19 cellular contexts compared by ENCODE assay signal in the genomic region with DNA sequence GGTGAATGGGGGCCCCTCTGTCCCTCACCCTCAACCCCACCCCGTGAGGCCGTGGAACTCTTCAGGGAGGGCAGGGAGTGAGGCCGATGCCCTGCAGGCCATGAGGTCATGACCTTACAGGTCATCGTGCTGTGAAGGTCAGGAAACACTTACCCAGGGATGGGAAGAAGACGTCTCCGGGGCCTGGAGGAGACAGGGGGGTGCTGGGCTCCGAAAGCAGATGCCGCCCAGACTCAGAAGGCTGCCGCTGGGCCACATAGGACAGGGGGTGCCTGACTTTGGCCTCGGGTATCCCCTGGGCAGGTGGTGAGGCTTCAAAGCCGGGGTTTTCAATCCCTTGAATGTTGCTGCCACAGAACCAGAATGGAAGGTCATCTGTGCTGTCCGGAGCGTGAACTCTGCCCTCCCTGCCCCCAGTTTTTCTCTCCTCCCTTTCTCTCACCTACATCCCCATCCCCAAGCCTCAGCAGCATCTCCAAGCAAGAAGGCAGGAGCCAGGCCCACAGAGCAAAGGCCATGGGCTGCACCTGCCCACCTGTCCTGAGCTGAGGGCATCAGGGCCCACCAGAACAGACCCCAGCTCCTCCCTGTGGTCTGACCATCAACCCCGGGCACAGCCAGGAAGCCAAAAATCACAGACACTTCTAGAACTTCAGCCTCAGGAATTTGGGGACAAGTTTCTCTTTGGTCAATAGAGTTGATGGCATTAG. TPM values are rescaled to one million over a fixed set of nuclear protein-coding genes. Genes with fewer than 3 reads are reported as not detected.
DNase-seq lines count a peak whose midpoint lies in the region; ATAC-seq and TF ChIP-seq lines count a peak whose summit lies in the region.
"Had no signal": no experiment of that assay in that cellular context is flagged by ENCODE, and none has a peak within 500 bp of the region (broad histone marks: within the 10 kb centered on the region; RNA-seq: fewer than 3 reads in every experiment).

No MANE protein-coding gene starts in this region.

- no peaks in the 10 kb centered on the region for H3K27me3 Mint-ChIP-seq in stimulated activated naive CD8-positive, alpha-beta T cell treated with anti-CD3 and anti-CD28 coated beads, Interleukin-15, Interleukin-2, amounts not matched to agents 100 ng/mL and 50 ng/mL, for 24 hours
- no peaks in the 10 kb centered on the region for H3K27me3 Mint-ChIP-seq in stimulated activated naive CD8-positive, alpha-beta T cell treated with anti-CD3 and anti-CD28 coated beads, Interleukin-15, amount 100 ng/mL, for 72 hours
- H3K27me3 Mint-ChIP-seq in activated naive CD8-positive, alpha-beta T cell treated with anti-CD3 and anti-CD28 coated beads, Interleukin-2, amount 10 ng/mL, durations not matched to agents 7 days and 5 days: no peaks in the 10 kb centered on the region
- H3K27me3 Mint-ChIP-seq in naive B cell: no peaks in the 10 kb centered on the region

- no peaks in the 10 kb centered on the region for H3K9me3 Mint-ChIP-seq in stimulated activated naive CD8-positive, alpha-beta T cell treated with anti-CD3 and anti-CD28 coated beads, Interleukin-15, Interleukin-2, amounts not matched to agents 100 ng/mL and 50 ng/mL, for 24 hours
- H3K9me3 Mint-ChIP-seq in stimulated activated naive CD8-positive, alpha-beta T cell treated with anti-CD3 and anti-CD28 coated beads, Interleukin-15, amount 100 ng/mL, for 72 hours: no peaks in the 10 kb centered on the region
- no peaks in the 10 kb centered on the region for H3K9me3 Mint-ChIP-seq in activated naive CD8-positive, alpha-beta T cell treated with anti-CD3 and anti-CD28 coated beads, Interleukin-2, amount 10 ng/mL, durations not matched to agents 7 days and 5 days
- peaks cover 0 to 2% (median 0%) of the 10 kb centered on the region in 7 donors for H3K9me3 Mint-ChIP-seq in naive B cell

- H3K36me3 Mint-ChIP-seq in stimulated activated naive CD8-positive, alpha-beta T cell treated with anti-CD3 and anti-CD28 coated beads, Interleukin-15, Interleukin-2, amounts not matched to agents 100 ng/mL and 50 ng/mL, for 24 hours (ENCODE audit: low read depth): peaks cover 63% of the 10 kb centered on the region
- H3K36me3 Mint-ChIP-seq in activated naive CD8-positive, alpha-beta T cell treated with anti-CD3 and anti-CD28 coated beads, Interleukin-2, amount 10 ng/mL, durations not matched to agents 7 days and 5 days: peaks cover 35% of the 10 kb centered on the region
- peaks cover 0 to 7% of the 10 kb centered on the region in 2 donors for H3K36me3 Mint-ChIP-seq in naive B cell

- H3K4me1 Mint-ChIP-seq in stimulated activated naive CD8-positive, alpha-beta T cell treated with anti-CD3 and anti-CD28 coated beads, Interleukin-15, Interleukin-2, amounts not matched to agents 100 ng/mL and 50 ng/mL, for 24 hours (ENCODE audit: low read depth): peaks cover 96% of the 10 kb centered on the region
- peaks cover 100% of the 10 kb centered on the region for H3K4me1 Mint-ChIP-seq in stimulated activated naive CD8-positive, alpha-beta T cell treated with anti-CD3 and anti-CD28 coated beads, Interleukin-15, amount 100 ng/mL, for 72 hours
- H3K4me1 Mint-ChIP-seq in activated naive CD8-positive, alpha-beta T cell treated with anti-CD3 and anti-CD28 coated beads, Interleukin-2, amount 10 ng/mL, durations not matched to agents 7 days and 5 days: peaks cover 91% of the 10 kb centered on the region
- H3K4me1 Mint-ChIP-seq in naive B cell: peaks cover 76 to 96% (median 93%) of the 10 kb centered on the region in 3 donors

- H3K27ac Mint-ChIP-seq in stimulated activated naive CD8-positive, alpha-beta T cell treated with anti-CD3 and anti-CD28 coated beads, Interleukin-15, Interleukin-2, amounts not matched to agents 100 ng/mL and 50 ng/mL, for 24 hours: peak overlapping the region; percentile 86
- no peak overlapping the region for H3K27ac Mint-ChIP-seq in stimulated activated naive CD8-positive, alpha-beta T cell treated with anti-CD3 and anti-CD28 coated beads, Interleukin-15, amount 100 ng/mL, for 72 hours
- H3K27ac Mint-ChIP-seq in activated naive CD8-positive, alpha-beta T cell treated with anti-CD3 and anti-CD28 coated beads, Interleukin-2, amount 10 ng/mL, durations not matched to agents 7 days and 5 days: peak overlapping the region; percentile 91
- H3K27ac Mint-ChIP-seq in naive B cell: peak overlapping the region; percentile 80 to 94 (median 90)

- POLR2A ChIA-PET in activated naive CD8-positive, alpha-beta T cell treated with anti-CD3 and anti-CD28 coated beads, Interleukin-2, amount 10 ng/mL, durations not matched to agents 7 days and 5 days (lab: Charles Lee): interaction anchor here (0.9 to 14.9 kb wide), 8 partner anchors 9 to 61 kb away, joined by 3 to 341 read pairs (median 4); a partner anchor contains a TSS

- no peak overlapping the region for H3K4me3 Mint-ChIP-seq in stimulated activated naive CD8-positive, alpha-beta T cell treated with anti-CD3 and anti-CD28 coated beads, Interleukin-15, Interleukin-2, amounts not matched to agents 100 ng/mL and 50 ng/mL, for 24 hours
- no peak overlapping the region for H3K4me3 Mint-ChIP-seq in stimulated activated naive CD8-positive, alpha-beta T cell treated with anti-CD3 and anti-CD28 coated beads, Interleukin-15, amount 100 ng/mL, for 72 hours
- H3K4me3 Mint-ChIP-seq in activated naive CD8-positive, alpha-beta T cell treated with anti-CD3 and anti-CD28 coated beads, Interleukin-2, amount 10 ng/mL, durations not matched to agents 7 days and 5 days: peak overlapping the region; percentile 62
- peak overlapping the region in 6 of 8 donors; percentile 35 to 88 (median 75) for H3K4me3 Mint-ChIP-seq in naive B cell

- no peak for TF ChIP-seq CTCF in GM10266 (IDR thresholded peaks at IDR 0.05; ENCODE audit: control insufficient read depth, insufficient read depth, low read depth, missing control alignments)

- ATAC-seq in stimulated activated naive CD8-positive, alpha-beta T cell treated with anti-CD3 and anti-CD28 coated beads, Interleukin-15, amount 100 ng/mL, for 72 hours: no peak
- no peak for ATAC-seq in activated naive CD8-positive, alpha-beta T cell treated with anti-CD3 and anti-CD28 coated beads, Interleukin-2, amount 10 ng/mL, durations not matched to agents 7 days and 5 days (ENCODE audit: low read depth)
- ATAC-seq in naive B cell (ENCODE audit: low read depth in 2 of 2) (no peak), HG02840 (IDR thresholded peaks at IDR 0.05; ENCODE audit: low FRiP score, unreplicated experiment) (no peak), HG02763 (IDR thresholded peaks at IDR 0.05; ENCODE audit: unreplicated experiment) (no peak)
- ATAC-seq: GM12878 had no signal

- no peak for DNase-seq in stimulated activated naive CD8-positive, alpha-beta T cell treated with anti-CD3 and anti-CD28 coated beads, Interleukin-15, amount 100 ng/mL, for 72 hours
- no peak for DNase-seq in activated naive CD8-positive, alpha-beta T cell treated with anti-CD3 and anti-CD28 coated beads, Interleukin-2, amount 10 ng/mL, durations not matched to agents 7 days and 5 days
- DNase-seq in naive B cell: no peak
- DNase-seq in posterior vena cava (ENCODE audit: low spot score): no peak
- no peak for DNase-seq in GM10266 (ENCODE audit: extremely low spot score)
- DNase-seq: BE2C; cortex of kidney; mammary epithelial cell; NCI-H1105; NK-92 treated with Interleukin-12 subunit alpha and Interleukin-12 subunit beta, amount 100 ng/mL, for 24 hours; SHP77; stimulated activated CD4-positive, alpha-beta T cell treated with anti-CD3 and anti-CD28 coated beads, Interleukin-12 subunit alpha, Interleukin-12 subunit beta, amount 100 ng/mL, for 4 hours; trophoblast cell had no signal

- intact Hi-C loops in posterior vena cava (cut with DNase I): no loop called here

RNA-seq across cellular contexts. Expression of a gene that starts 21.6 kb away (rescaled TPM):
- 100 to 1,000 TPM; 124 to 125 TPM for total RNA-seq in activated naive CD8-positive, alpha-beta T cell treated with anti-CD3 and anti-CD28 coated beads, Interleukin-2, amount 10 ng/mL, durations not matched to agents 7 days and 5 days
- 10 to 100 TPM; 59.8 to 84.3 (median 64.0) TPM for polyA plus RNA-seq in naive B cell (ENCODE audit: low read depth in 6 of 6)
- total RNA-seq in posterior vena cava: 100 to 1,000 TPM; 126 to 135 TPM

RNA-seq across cellular contexts. Expression of a gene that starts 32.1 kb away (rescaled TPM):
- total RNA-seq in activated naive CD8-positive, alpha-beta T cell treated with anti-CD3 and anti-CD28 coated beads, Interleukin-2, amount 10 ng/mL, durations not matched to agents 7 days and 5 days: under 1 TPM; 0.17 to 0.30 TPM
- polyA plus RNA-seq in naive B cell (ENCODE audit: low read depth in 6 of 6): not detected
- total RNA-seq in posterior vena cava: under 1 TPM; 0.23 to 0.24 TPM
- total RNA-seq: Daoy had no signal
- polyA plus RNA-seq: aorta, mammary epithelial cell had no signal

Comparison
In these comparisons a context has a peak if more than half of its experiments do, and no peak if none do; other contexts are left out.
1. H3K27ac Mint-ChIP-seq: peak in stimulated activated naive CD8-positive, alpha-beta T cell treated with anti-CD3 and anti-CD28 coated beads, Interleukin-15, Interleukin-2, amounts not matched to agents 100 ng/mL and 50 ng/mL, for 24 hours (single experiment), activated naive CD8-positive, alpha-beta T cell treated with anti-CD3 and anti-CD28 coated beads, Interleukin-2, amount 10 ng/mL, durations not matched to agents 7 days and 5 days (single experiment) and naive B cell (6 of 6); none in stimulated activated naive CD8-positive, alpha-beta T cell treated with anti-CD3 and anti-CD28 coated beads, Interleukin-15, amount 100 ng/mL, for 72 hours (0 of 2).
2. H3K4me3 Mint-ChIP-seq: peak in activated naive CD8-positive, alpha-beta T cell treated with anti-CD3 and anti-CD28 coated beads, Interleukin-2, amount 10 ng/mL, durations not matched to agents 7 days and 5 days (single experiment) and naive B cell (6 of 8); none in stimulated activated naive CD8-positive, alpha-beta T cell treated with anti-CD3 and anti-CD28 coated beads, Interleukin-15, Interleukin-2, amounts not matched to agents 100 ng/mL and 50 ng/mL, for 24 hours (single experiment) and stimulated activated naive CD8-positive, alpha-beta T cell treated with anti-CD3 and anti-CD28 coated beads, Interleukin-15, amount 100 ng/mL, for 72 hours (0 of 2).